30 cellular contexts compared by ENCODE assay signal in genomic region chr20:1710484-1710883, GRCh38. TPM values are rescaled to one million over a fixed set of nuclear protein-coding genes. Genes with fewer than 3 reads are reported as not detected.
"Had no signal": no experiment of that assay in that cellular context is flagged by ENCODE, and none has a peak within 500 bp of the region (broad histone marks: within the 10 kb centered on the region; RNA-seq: fewer than 3 reads in every experiment).

No MANE protein-coding gene starts in this region.

- ATAC-seq: stimulated activated effector memory CD8-positive, alpha-beta T cell treated with anti-CD3 and anti-CD28 coated beads, Interleukin-12 subunit alpha, Interleukin-12 subunit beta, amount 100 ng/mL, for 72 hours; stimulated activated memory B cell treated with anti-CD40 and anti-IgM and Interleukin-4, amounts not matched to agents 10 μg/mL and 1 μg/mL and 100 μg/mL, for 72 hours; stimulated activated naive CD8-positive, alpha-beta T cell treated with anti-CD3 and anti-CD28 coated beads, Interleukin-15, amount 100 ng/mL, for 72 hours; stimulated activated naive CD8-positive, alpha-beta T cell treated with anti-CD3 and anti-CD28 coated beads, Interleukin-15, Interleukin-2, amounts not matched to agents 100 U/mL and 50 U/mL, for 24 hours; upper lobe of right lung had no signal

- H3K27ac ChIP-seq: stomach, suprapubic skin, testis, thoracic aorta, thyroid gland, tibial artery, tibial nerve, transverse colon, upper lobe of left lung, upper lobe of right lung, uterus had no signal

- H3K4me3 Mint-ChIP-seq: stimulated activated effector memory CD8-positive, alpha-beta T cell treated with anti-CD3 and anti-CD28 coated beads, Interleukin-12 subunit alpha, Interleukin-12 subunit beta, amount 100 ng/mL, for 72 hours; stimulated activated memory B cell treated with anti-CD40 and anti-IgM and Interleukin-4, amounts not matched to agents 10 μg/mL and 1 μg/mL and 100 μg/mL, for 72 hours; stimulated activated naive CD8-positive, alpha-beta T cell treated with anti-CD3 and anti-CD28 coated beads, Interleukin-15, amount 100 ng/mL, for 72 hours; stimulated activated naive CD8-positive, alpha-beta T cell treated with anti-CD3 and anti-CD28 coated beads, Interleukin-15, Interleukin-2, amounts not matched to agents 100 ng/mL and 50 ng/mL, for 24 hours; type B pancreatic cell had no signal

- H3K9me3 Mint-ChIP-seq: stimulated activated effector memory CD8-positive, alpha-beta T cell treated with anti-CD3 and anti-CD28 coated beads, Interleukin-12 subunit alpha, Interleukin-12 subunit beta, amount 100 ng/mL, for 72 hours; type B pancreatic cell had no signal

- H3K36me3 ChIP-seq: stomach, suprapubic skin, thoracic aorta, thyroid gland, tibial artery, tibial nerve, transverse colon, upper lobe of left lung, upper lobe of right lung, uterus had no signal

- H3K4me1 ChIP-seq: stomach, suprapubic skin, thyroid gland, tibial artery, tibial nerve, transverse colon, upper lobe of left lung, upper lobe of right lung, uterus had no signal

- H3K27me3 ChIP-seq: testis, thyroid gland, tibial artery, tibial nerve, transverse colon, upper lobe of left lung, upper lobe of right lung, uterus had no signal

- H3K36me3 Mint-ChIP-seq: stimulated activated effector memory CD8-positive, alpha-beta T cell treated with anti-CD3 and anti-CD28 coated beads, Interleukin-12 subunit alpha, Interleukin-12 subunit beta, amount 100 ng/mL, for 72 hours; stimulated activated memory B cell treated with anti-CD40 and anti-IgM and Interleukin-4, amounts not matched to agents 10 μg/mL and 1 μg/mL and 100 μg/mL, for 72 hours; type B pancreatic cell had no signal

- H3K27ac Mint-ChIP-seq: stimulated activated effector memory CD8-positive, alpha-beta T cell treated with anti-CD3 and anti-CD28 coated beads, Interleukin-12 subunit alpha, Interleukin-12 subunit beta, amount 100 ng/mL, for 72 hours; stimulated activated memory B cell treated with anti-CD40 and anti-IgM and Interleukin-4, amounts not matched to agents 10 μg/mL and 1 μg/mL and 100 μg/mL, for 72 hours; stimulated activated naive CD8-positive, alpha-beta T cell treated with anti-CD3 and anti-CD28 coated beads, Interleukin-15, Interleukin-2, amounts not matched to agents 100 ng/mL and 50 ng/mL, for 24 hours; type B pancreatic cell had no signal

- H3K9me3 ChIP-seq: suprapubic skin, testis, thoracic aorta, thyroid gland, tibial artery, transverse colon, upper lobe of right lung, uterus had no signal

- DNase-seq: stimulated activated CD4-positive, alpha-beta T cell treated with anti-CD3 and anti-CD28 coated beads, Interleukin-2, amount 100 ng/mL, for 24 hours; stimulated activated CD4-positive, alpha-beta T cell treated with anti-CD3 and anti-CD28 coated beads, Interleukin-2, amount 100 ng/mL, for 48 hours; stimulated activated CD4-positive, alpha-beta T cell treated with anti-CD3 and anti-CD28 coated beads, Interleukin-4, amount 100 ng/mL, for 1 hour; stimulated activated CD4-positive, alpha-beta T cell treated with anti-CD3 and anti-CD28 coated beads, Interleukin-4, amount 100 ng/mL, for 24 hours; stimulated activated CD4-positive, alpha-beta T cell treated with anti-CD3 and anti-CD28 coated beads, Interleukin-4, amount 100 ng/mL, for 4 hours; stimulated activated CD8-positive, alpha-beta memory T cell treated with anti-CD3 and anti-CD28 coated beads, Interleukin-4, amount 100 ng/mL, for 48 hours; stimulated activated naive CD4-positive, alpha-beta T cell; stimulated activated naive CD4-positive, alpha-beta T cell treated with Interleukin-2 at 50 U/mL for 16 hours; stimulated activated naive CD8-positive, alpha-beta T cell treated with anti-CD3 and anti-CD28 coated beads, Interleukin-15, amount 100 ng/mL, for 72 hours; stimulated activated naive CD8-positive, alpha-beta T cell treated with anti-CD3 and anti-CD28 coated beads, Interleukin-15, Interleukin-2, amounts not matched to agents 100 U/mL and 50 U/mL, for 24 hours; stomach; substantia nigra; testis; thyroid gland; tibial artery; transverse colon; trophoblast cell; upper lobe of left lung; upper lobe of right lung; uterus had no signal

- H3K4me3 ChIP-seq: stomach, suprapubic skin, testis, thoracic aorta, thyroid gland, tibial artery, tibial nerve, transverse colon, upper lobe of left lung, upper lobe of right lung, uterus had no signal

- H3K27me3 Mint-ChIP-seq: stimulated activated naive CD8-positive, alpha-beta T cell treated with anti-CD3 and anti-CD28 coated beads, Interleukin-15, amount 100 ng/mL, for 72 hours; stimulated activated naive CD8-positive, alpha-beta T cell treated with anti-CD3 and anti-CD28 coated beads, Interleukin-15, Interleukin-2, amounts not matched to agents 100 ng/mL and 50 ng/mL, for 24 hours had no signal

RNA-seq across cellular contexts. Expression of gene SIRPG, which starts 52.9 kb away (rescaled TPM):
- total RNA-seq: subcutaneous adipose tissue, suprapubic skin, temporal lobe, thyroid gland, urinary bladder had no signal
